Comparison of ENCODE assay signal across 1 cellular context in the genomic region with DNA sequence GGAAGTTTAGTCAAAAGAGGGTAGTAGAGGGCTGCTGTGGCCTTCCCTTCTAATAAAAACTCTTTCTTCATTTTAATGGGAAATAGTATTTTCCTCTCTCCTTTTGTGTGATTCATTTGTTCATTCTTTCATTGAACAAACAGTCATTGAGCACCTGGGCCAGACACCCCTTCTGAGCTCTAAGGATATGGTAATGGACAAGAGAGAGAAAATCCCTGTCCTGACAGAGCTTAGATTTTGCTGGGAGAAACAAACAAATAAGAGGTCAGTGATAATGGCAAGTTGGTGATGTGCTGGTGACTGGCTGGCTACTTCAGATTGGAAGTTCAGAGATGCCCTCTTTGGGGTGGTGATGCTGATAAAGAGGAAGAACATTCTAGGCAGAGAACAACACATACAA.
TF ChIP-seq lines count a peak whose summit lies in the region.

No MANE protein-coding gene starts in this region.

TF ChIP-seq in GM23338, 12 proteins besides CTCF, POLR2A, EP300 and RAD21:
- TF ChIP-seq EZH2phosphoT487 (IDR thresholded peaks at IDR 0.05; ENCODE audit: unreplicated experiment) (no peak), JUNB (IDR thresholded peaks at IDR 0.05; ENCODE audit: unreplicated experiment) (no peak), ZNF331 (CRISPR knock-in tag; IDR thresholded peaks at IDR 0.05; ENCODE audit: low read depth) (no peak), EZH2 (IDR thresholded peaks at IDR 0.05; ENCODE audit: low read depth, unreplicated experiment) (no peak), NANOG (IDR thresholded peaks at IDR 0.05; ENCODE audit: borderline replicate concordance) (no peak)
- TF ChIP-seq, protein P1, sequence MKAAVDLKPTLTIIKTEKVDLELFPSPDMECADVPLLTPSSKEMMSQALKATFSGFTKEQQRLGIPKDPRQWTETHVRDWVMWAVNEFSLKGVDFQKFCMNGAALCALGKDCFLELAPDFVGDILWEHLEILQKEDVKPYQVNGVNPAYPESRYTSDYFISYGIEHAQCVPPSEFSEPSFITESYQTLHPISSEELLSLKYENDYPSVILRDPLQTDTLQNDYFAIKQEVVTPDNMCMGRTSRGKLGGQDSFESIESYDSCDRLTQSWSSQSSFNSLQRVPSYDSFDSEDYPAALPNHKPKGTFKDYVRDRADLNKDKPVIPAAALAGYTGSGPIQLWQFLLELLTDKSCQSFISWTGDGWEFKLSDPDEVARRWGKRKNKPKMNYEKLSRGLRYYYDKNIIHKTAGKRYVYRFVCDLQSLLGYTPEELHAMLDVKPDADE (IDR thresholded peaks at IDR 0.05) = no peak
- TF ChIP-seq, protein P2, sequence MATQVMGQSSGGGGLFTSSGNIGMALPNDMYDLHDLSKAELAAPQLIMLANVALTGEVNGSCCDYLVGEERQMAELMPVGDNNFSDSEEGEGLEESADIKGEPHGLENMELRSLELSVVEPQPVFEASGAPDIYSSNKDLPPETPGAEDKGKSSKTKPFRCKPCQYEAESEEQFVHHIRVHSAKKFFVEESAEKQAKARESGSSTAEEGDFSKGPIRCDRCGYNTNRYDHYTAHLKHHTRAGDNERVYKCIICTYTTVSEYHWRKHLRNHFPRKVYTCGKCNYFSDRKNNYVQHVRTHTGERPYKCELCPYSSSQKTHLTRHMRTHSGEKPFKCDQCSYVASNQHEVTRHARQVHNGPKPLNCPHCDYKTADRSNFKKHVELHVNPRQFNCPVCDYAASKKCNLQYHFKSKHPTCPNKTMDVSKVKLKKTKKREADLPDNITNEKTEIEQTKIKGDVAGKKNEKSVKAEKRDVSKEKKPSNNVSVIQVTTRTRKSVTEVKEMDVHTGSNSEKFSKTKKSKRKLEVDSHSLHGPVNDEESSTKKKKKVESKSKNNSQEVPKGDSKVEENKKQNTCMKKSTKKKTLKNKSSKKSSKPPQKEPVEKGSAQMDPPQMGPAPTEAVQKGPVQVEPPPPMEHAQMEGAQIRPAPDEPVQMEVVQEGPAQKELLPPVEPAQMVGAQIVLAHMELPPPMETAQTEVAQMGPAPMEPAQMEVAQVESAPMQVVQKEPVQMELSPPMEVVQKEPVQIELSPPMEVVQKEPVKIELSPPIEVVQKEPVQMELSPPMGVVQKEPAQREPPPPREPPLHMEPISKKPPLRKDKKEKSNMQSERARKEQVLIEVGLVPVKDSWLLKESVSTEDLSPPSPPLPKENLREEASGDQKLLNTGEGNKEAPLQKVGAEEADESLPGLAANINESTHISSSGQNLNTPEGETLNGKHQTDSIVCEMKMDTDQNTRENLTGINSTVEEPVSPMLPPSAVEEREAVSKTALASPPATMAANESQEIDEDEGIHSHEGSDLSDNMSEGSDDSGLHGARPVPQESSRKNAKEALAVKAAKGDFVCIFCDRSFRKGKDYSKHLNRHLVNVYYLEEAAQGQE (IDR thresholded peaks at IDR 0.05; ENCODE audit: unreplicated experiment) = no peak
